ENCODE assay signal across 11 cellular contexts in genomic region chr2:85255456-85255812, GRCh38.
DNase-seq lines count a peak whose midpoint lies in the region; ATAC-seq and TF ChIP-seq lines count a peak whose summit lies in the region.
"Had no signal": no experiment of that assay in that cellular context is flagged by ENCODE, and none has a peak within 500 bp of the region (broad histone marks: within the 10 kb centered on the region; RNA-seq: fewer than 3 reads in every experiment).

No MANE protein-coding gene starts in this region.

- peak overlapping the region; percentile 99 for H3K27ac ChIP-seq in ectodermal cell (ENCODE audit: insufficient read depth, low read depth, low read length, poor library complexity, severe bottlenecking)
- H3K27ac ChIP-seq in Karpas-422 (ENCODE audit: low read length) = no peak overlapping the region
- no peak overlapping the region for H3K27ac ChIP-seq in CD4-positive, alpha-beta T cell (ENCODE audit: low read depth, low read length)

- POLR2A ChIA-PET in CD4-positive, alpha-beta T cell (lab: Charles Lee) = no interaction called here

- TF ChIP-seq POLR2A in NB4 (IDR thresholded peaks at IDR 0.05; ENCODE audit: extremely low read depth, insufficient read length) = no peak

- H3K4me3 Mint-ChIP-seq in CD4-positive, alpha-beta T cell = no peak overlapping the region
- H3K4me3 Mint-ChIP-seq: activated CD4-positive, alpha-beta T cell treated with anti-CD3 and anti-CD28 coated beads for 36 hours had no signal

- H3K4me1 Mint-ChIP-seq in CD4-positive, alpha-beta T cell (ENCODE audit: low read depth) = no peaks in the 10 kb centered on the region
- H3K4me1 Mint-ChIP-seq: activated CD4-positive, alpha-beta T cell treated with anti-CD3 and anti-CD28 coated beads for 36 hours had no signal

- H3K4me2 ChIP-seq in Karpas-422 (ENCODE audit: low read depth, low read length, poor library complexity, severe bottlenecking) = no peak overlapping the region

- H3K9me3 ChIP-seq in ectodermal cell (ENCODE audit: control insufficient read depth, low read length) (no peaks in the 10 kb centered on the region), neuron (ENCODE audit: low read length) (no peaks in the 10 kb centered on the region), Karpas-422 (ENCODE audit: low read length) (no peaks in the 10 kb centered on the region)
- H3K9me3 ChIP-seq in CD4-positive, alpha-beta T cell (ENCODE audit: control insufficient read depth, low read length) = no peaks in the 10 kb centered on the region

- no peak for TF ChIP-seq CTCF in NB4 (IDR thresholded peaks at IDR 0.05; ENCODE audit: low read depth, low read length)
- no peak for TF ChIP-seq CTCF in CD4-positive, alpha-beta T cell (IDR thresholded peaks at IDR 0.05)

- no peak for ATAC-seq in CD4-positive, alpha-beta T cell (ENCODE audit: poor library complexity)
- ATAC-seq: activated CD4-positive, alpha-beta T cell treated with anti-CD3 and anti-CD28 coated beads for 36 hours had no signal

- H3K36me3 ChIP-seq in ectodermal cell (ENCODE audit: control insufficient read depth, insufficient read depth, low read length) (no peaks in the 10 kb centered on the region), neuron (ENCODE audit: insufficient read depth, low read length) (no peaks in the 10 kb centered on the region), Karpas-422 (ENCODE audit: insufficient read depth, low read length) (no peaks in the 10 kb centered on the region)

- H3K4me3 ChIP-seq in NB4 (ENCODE audit: low read depth, low read length) (no peak overlapping the region), ectodermal cell (ENCODE audit: insufficient read depth, low read depth, low read length) (peak overlapping the region; percentile 27), neuron (ENCODE audit: low read length) (peak overlapping the region; percentile 45), Karpas-422 (ENCODE audit: low read length) (no peak overlapping the region)

- no peaks in the 10 kb centered on the region for H3K9me2 ChIP-seq in Karpas-422 (replicated peaks; ENCODE audit: insufficient read depth, low read length)

- WGBS in ectodermal cell, 2 experiments = 9 to 15% methylated on average over 6 of the region's 6 CpGs

- H2AFZ ChIP-seq in neuron (ENCODE audit: low read depth, low read length) (no peak overlapping the region), Karpas-422 (ENCODE audit: low read length) (no peak overlapping the region)

- H3K79me2 ChIP-seq in Karpas-422 (ENCODE audit: low read length) = no peaks in the 10 kb centered on the region

- intact Hi-C loops in CD4-positive, alpha-beta T cell (cut with DNase I, micrococcal nuclease) = no loop called here

- no peaks in the 10 kb centered on the region for H3K36me3 Mint-ChIP-seq in CD4-positive, alpha-beta T cell (ENCODE audit: low read depth)

- H3K27me3 ChIP-seq in ectodermal cell (ENCODE audit: control insufficient read depth, insufficient read depth, low read length, poor library complexity, severe bottlenecking) = no peaks in the 10 kb centered on the region
- no peaks in the 10 kb centered on the region for H3K27me3 ChIP-seq in neuron (ENCODE audit: insufficient read depth, low read length)
- H3K27me3 ChIP-seq in Karpas-422 (ENCODE audit: low read length) = no peaks in the 10 kb centered on the region
- H3K27me3 ChIP-seq in CD4-positive, alpha-beta T cell (ENCODE audit: control insufficient read depth, insufficient read depth, low read length) = no peaks in the 10 kb centered on the region

- CTCF ChIA-PET in CD4-positive, alpha-beta T cell (lab: Charles Lee) = no interaction called here

- DNase-seq in DMS153 treated with DMSO at 0.1 percent for 48 hours (lab: John Stamatoyannopoulos, UW; ENCODE audit: unreplicated experiment) (peak; percentile 36), NB4 (ENCODE audit: low read depth) (peak; percentile 61), DMS 273 treated with DMSO at 0.1 percent for 48 hours (lab: John Stamatoyannopoulos, UW) (no peak), Karpas-422 (no peak)
- DNase-seq in CD4-positive, alpha-beta T cell = no peak
- no peak for DNase-seq in stimulated activated CD8-positive, alpha-beta memory T cell treated with anti-CD3 and anti-CD28 coated beads, Interleukin-4, amount 100 ng/mL, for 48 hours
- DNase-seq: activated CD4-positive, alpha-beta T cell treated with anti-CD3 and anti-CD28 coated beads for 36 hours; activated gamma-delta T cell; stimulated activated naive CD4-positive, alpha-beta T cell treated with Interleukin-2 at 50 U/mL for 16 hours had no signal

- H3K9ac ChIP-seq in Karpas-422 (ENCODE audit: low read length) = no peak overlapping the region

- no peaks in the 10 kb centered on the region for H3K9me3 Mint-ChIP-seq in CD4-positive, alpha-beta T cell

- no peaks in the 10 kb centered on the region for H4K20me1 ChIP-seq in Karpas-422 (ENCODE audit: insufficient read depth, low read depth, low read length)

- H3K4me1 ChIP-seq in ectodermal cell (ENCODE audit: control insufficient read depth, insufficient read depth, low read length) = peaks cover 61% of the 10 kb centered on the region
- H3K4me1 ChIP-seq in neuron (ENCODE audit: insufficient read depth, low read length) = peaks cover 53% of the 10 kb centered on the region
- H3K4me1 ChIP-seq in Karpas-422 (ENCODE audit: low read length) = peaks cover 6% of the 10 kb centered on the region

- no peaks in the 10 kb centered on the region for H3K27me3 Mint-ChIP-seq in CD4-positive, alpha-beta T cell
- H3K27me3 Mint-ChIP-seq: activated CD4-positive, alpha-beta T cell treated with anti-CD3 and anti-CD28 coated beads for 36 hours had no signal

- H3K27ac Mint-ChIP-seq in CD4-positive, alpha-beta T cell = no peak overlapping the region
- H3K27ac Mint-ChIP-seq: activated CD4-positive, alpha-beta T cell treated with anti-CD3 and anti-CD28 coated beads for 36 hours had no signal

Comparison
In these comparisons a context has a peak if more than half of its experiments do, and no peak if none do; other contexts are left out.
1. DNase-seq: peak in DMS153 treated with DMSO at 0.1 percent for 48 hours (single experiment) and NB4 (single experiment); none in DMS 273 treated with DMSO at 0.1 percent for 48 hours (single experiment), Karpas-422 (single experiment), CD4-positive, alpha-beta T cell (0 of 10) and stimulated activated CD8-positive, alpha-beta memory T cell treated with anti-CD3 and anti-CD28 coated beads, Interleukin-4, amount 100 ng/mL, for 48 hours (single experiment).
2. H3K4me3 ChIP-seq: peak in ectodermal cell (single experiment) and neuron (single experiment); none in NB4 (single experiment) and Karpas-422 (single experiment).